In genomic region chr7:157903296-157903695, GRCh38 we compare ENCODE assay signal across 24 cellular contexts.
"Had no signal": no experiment of that assay in that cellular context is flagged by ENCODE, and none has a peak within 500 bp of the region (broad histone marks: within the 10 kb centered on the region; RNA-seq: fewer than 3 reads in every experiment).

No MANE protein-coding gene starts in this region.

- H3K4me1 ChIP-seq: testis, thyroid gland, tibial artery, transverse colon, upper lobe of right lung, uterus had no signal

- H3K4me3 ChIP-seq: stomach, suprapubic skin, testis, thoracic aorta, thyroid gland, tibial artery, tibial nerve, transverse colon, upper lobe of left lung, upper lobe of right lung, uterus, vagina had no signal

- H3K36me3 ChIP-seq: stomach, suprapubic skin, thoracic aorta, thyroid gland, tibial artery, tibial nerve, transverse colon, upper lobe of left lung, upper lobe of right lung, uterus, vagina had no signal

- H3K27me3 ChIP-seq: stomach, suprapubic skin, testis, thyroid gland, tibial artery, tibial nerve, transverse colon, upper lobe of left lung, upper lobe of right lung, uterus, vagina had no signal

- DNase-seq: stimulated activated CD4-positive, alpha-beta T cell treated with anti-CD3 and anti-CD28 coated beads, Interleukin-2, amount 100 ng/mL, for 48 hours; stimulated activated CD4-positive, alpha-beta T cell treated with anti-CD3 and anti-CD28 coated beads, Interleukin-4, amount 100 ng/mL, for 1 hour; stimulated activated CD4-positive, alpha-beta T cell treated with anti-CD3 and anti-CD28 coated beads, Interleukin-4, amount 100 ng/mL, for 24 hours; stimulated activated CD4-positive, alpha-beta T cell treated with anti-CD3 and anti-CD28 coated beads, Interleukin-4, amount 100 ng/mL, for 4 hours; stimulated activated CD8-positive, alpha-beta memory T cell treated with anti-CD3 and anti-CD28 coated beads, Interleukin-4, amount 100 ng/mL, for 48 hours; stimulated activated naive B cell treated with anti-CD40 and anti-IgM and Interleukin-4, amounts not matched to agents 10 μg/mL and 1 μg/mL and 100 μg/mL, for 72 hours; stimulated activated naive CD4-positive, alpha-beta T cell; stimulated activated naive CD4-positive, alpha-beta T cell treated with Interleukin-2 at 50 U/mL for 16 hours; stimulated activated naive CD8-positive, alpha-beta T cell treated with anti-CD3 and anti-CD28 coated beads, Interleukin-15, amount 100 ng/mL, for 72 hours; stimulated activated naive CD8-positive, alpha-beta T cell treated with anti-CD3 and anti-CD28 coated beads, Interleukin-15, Interleukin-2, amounts not matched to agents 100 U/mL and 50 U/mL, for 24 hours; stomach; testis; thyroid gland; transverse colon; trophoblast cell; upper lobe of left lung; upper lobe of right lung; uterus had no signal

- H3K27ac ChIP-seq: stomach, suprapubic skin, testis, thoracic aorta, thyroid gland, tibial artery, tibial nerve, transverse colon, upper lobe of left lung, upper lobe of right lung, uterus, vagina had no signal

- H3K9me3 ChIP-seq: stomach, suprapubic skin, testis, thoracic aorta, thyroid gland, tibial artery, transverse colon, upper lobe of left lung, upper lobe of right lung, uterus, vagina had no signal

- FAIRE-seq: urothelium cell line had no signal
